ENCODE assay signal across 14 cellular contexts in the genomic region with DNA sequence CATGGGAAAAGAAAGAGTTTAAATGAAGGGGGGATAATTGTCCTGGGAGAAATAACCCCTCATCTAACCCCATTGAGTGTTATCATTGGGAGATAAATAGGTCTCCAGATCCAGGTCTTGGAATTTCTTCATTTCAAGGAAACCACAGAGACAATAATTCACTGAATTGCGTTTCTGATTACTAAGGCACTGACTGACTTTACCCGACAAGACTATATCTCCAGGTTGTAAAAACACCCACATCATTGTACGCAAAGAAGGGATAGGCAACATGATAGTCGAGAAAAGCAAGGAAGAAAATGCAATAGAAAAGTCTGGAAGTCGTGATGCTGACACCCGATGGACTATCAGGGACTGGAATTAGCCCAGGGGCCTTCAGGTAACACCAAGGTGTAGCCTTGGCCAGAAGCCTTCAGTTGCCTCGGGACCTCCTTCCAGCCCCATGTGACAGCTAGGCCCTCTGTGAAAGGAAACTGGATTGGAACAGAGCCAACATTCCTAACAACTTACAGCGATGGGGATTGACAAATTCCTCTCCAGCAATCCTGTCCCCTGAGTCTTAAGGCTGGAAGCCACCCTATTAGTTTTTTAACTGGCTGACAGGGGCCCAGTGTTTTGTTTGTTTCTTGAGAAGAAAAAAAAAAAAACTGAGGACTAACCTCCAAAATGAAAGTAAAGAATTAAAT. TPM values are rescaled to one million over a fixed set of nuclear protein-coding genes. Genes with fewer than 3 reads are reported as not detected.
DNase-seq lines count a peak whose midpoint lies in the region.
"Had no signal": no experiment of that assay in that cellular context is flagged by ENCODE, and none has a peak within 500 bp of the region (broad histone marks: within the 10 kb centered on the region; RNA-seq: fewer than 3 reads in every experiment).

No MANE protein-coding gene starts in this region.

- no peak overlapping the region for H2BK120ac ChIP-seq in trophoblast cell (ENCODE audit: insufficient read depth, low read length, poor library complexity)

- peak; percentile 26 for DNase-seq in GM04504 (ENCODE audit: low read depth)
- DNase-seq in RPMI7951 (ENCODE audit: low read depth) = peak; percentile 61
- peak; percentile 30 for DNase-seq in fibroblast of peridontal ligament (ENCODE audit: extremely low read depth)
- peak; percentile 89 to 95 for DNase-seq in trophoblast cell
- no peak for DNase-seq in T-helper 1 cell
- DNase-seq in NCI-H2196 (lab: John Stamatoyannopoulos, UW; ENCODE audit: unreplicated experiment) = no peak
- no peak for DNase-seq in effector CD8-positive, alpha-beta T cell (lab: John Stamatoyannopoulos, UW)
- DNase-seq in germinal center (ENCODE audit: low spot score) = no peak
- DNase-seq: activated CD4-positive, alpha-beta T cell treated with anti-CD3 and anti-CD28 coated beads for 4 hours; activated naive CD4-positive, alpha-beta T cell treated with anti-CD3 and anti-CD28 coated beads for 36 hours; midbrain; NCI-H2029; SHP77 treated with DMSO at 0.1 percent for 48 hours had no signal

- H3K4me2 ChIP-seq in trophoblast cell (ENCODE audit: low read length) = no peak overlapping the region

- no peak overlapping the region for H2BK5ac ChIP-seq in trophoblast cell (ENCODE audit: low read depth, low read length, poor library complexity)

- H3K23ac ChIP-seq in trophoblast cell (ENCODE audit: low read length) = no peak overlapping the region

- no peak overlapping the region for H4K8ac ChIP-seq in trophoblast cell (ENCODE audit: low read depth, low read length)

- H3K4me1 ChIP-seq in trophoblast cell (ENCODE audit: control insufficient read depth in 1 of 2, insufficient read depth in 2 of 2, low read length in 2 of 2) = no peaks in the 10 kb centered on the region

- H3K9me3 ChIP-seq in trophoblast cell (ENCODE audit: insufficient read depth, low read depth, low read length) = no peaks in the 10 kb centered on the region

- no peak overlapping the region for H3K18ac ChIP-seq in trophoblast cell (ENCODE audit: low read length)

- H3K79me2 ChIP-seq in trophoblast cell (ENCODE audit: control insufficient read depth, insufficient read depth, low read length, poor library complexity) = no peaks in the 10 kb centered on the region

- H4K12ac ChIP-seq in trophoblast cell (ENCODE audit: low read depth, low read length) = no peak overlapping the region

- no peak overlapping the region for H2AK5ac ChIP-seq in trophoblast cell (ENCODE audit: low read length)

- H3K36me3 ChIP-seq in trophoblast cell (ENCODE audit: control insufficient read depth in 1 of 2, insufficient read depth in 2 of 2, low read length in 2 of 2) = no peaks in the 10 kb centered on the region

- H3K27me3 ChIP-seq in trophoblast cell (ENCODE audit: insufficient read depth, low read length) = no peaks in the 10 kb centered on the region

- no CpG with 5 or more reads among the region's 8 CpGs for WGBS in trophoblast cell (ENCODE audit: extremely low coverage, insufficient coverage, insufficient read length)

- H2AFZ ChIP-seq in trophoblast cell (ENCODE audit: insufficient read depth, low read length, poor library complexity) = no peak overlapping the region

- H3K79me1 ChIP-seq in trophoblast cell (ENCODE audit: low read length) = no peaks in the 10 kb centered on the region

- no peak overlapping the region for H3K4ac ChIP-seq in trophoblast cell (ENCODE audit: low read depth, low read length)

- H3K9ac ChIP-seq in trophoblast cell (ENCODE audit: low read length) = no peak overlapping the region

- H3K14ac ChIP-seq in trophoblast cell (ENCODE audit: low read length) = no peak overlapping the region

- H3K27ac ChIP-seq in trophoblast cell (ENCODE audit: low read depth, low read length) = no peak overlapping the region

- no peak overlapping the region for H4K91ac ChIP-seq in trophoblast cell (ENCODE audit: low read depth, low read length)

- H3K4me3 ChIP-seq in trophoblast cell (ENCODE audit: low read depth, low read length) = no peak overlapping the region

- no peak overlapping the region for H2BK12ac ChIP-seq in trophoblast cell (ENCODE audit: low read length)

RNA-seq across cellular contexts. Expression of a gene that starts 46.6 kb away (rescaled TPM):
- under 0.01 TPM in 1 of 2 replicates, not detected in the other for total RNA-seq in RPMI7951 (2014; rRNA removed; shearing (Covaris generic))
- 0.38 and 0.42 TPM in 2 replicates for polyA plus RNA-seq in trophoblast cell (2013)
- total RNA-seq: G401 had no signal

Comparison
In these comparisons a context has a peak if more than half of its experiments do, and no peak if none do; other contexts are left out.
1. DNase-seq: peak in GM04504 (single experiment), RPMI7951 (single experiment), fibroblast of peridontal ligament (single experiment) and trophoblast cell (2 of 2); none in T-helper 1 cell (0 of 5), NCI-H2196 (single experiment), effector CD8-positive, alpha-beta T cell (single experiment) and germinal center (single experiment).